In the genomic region with DNA sequence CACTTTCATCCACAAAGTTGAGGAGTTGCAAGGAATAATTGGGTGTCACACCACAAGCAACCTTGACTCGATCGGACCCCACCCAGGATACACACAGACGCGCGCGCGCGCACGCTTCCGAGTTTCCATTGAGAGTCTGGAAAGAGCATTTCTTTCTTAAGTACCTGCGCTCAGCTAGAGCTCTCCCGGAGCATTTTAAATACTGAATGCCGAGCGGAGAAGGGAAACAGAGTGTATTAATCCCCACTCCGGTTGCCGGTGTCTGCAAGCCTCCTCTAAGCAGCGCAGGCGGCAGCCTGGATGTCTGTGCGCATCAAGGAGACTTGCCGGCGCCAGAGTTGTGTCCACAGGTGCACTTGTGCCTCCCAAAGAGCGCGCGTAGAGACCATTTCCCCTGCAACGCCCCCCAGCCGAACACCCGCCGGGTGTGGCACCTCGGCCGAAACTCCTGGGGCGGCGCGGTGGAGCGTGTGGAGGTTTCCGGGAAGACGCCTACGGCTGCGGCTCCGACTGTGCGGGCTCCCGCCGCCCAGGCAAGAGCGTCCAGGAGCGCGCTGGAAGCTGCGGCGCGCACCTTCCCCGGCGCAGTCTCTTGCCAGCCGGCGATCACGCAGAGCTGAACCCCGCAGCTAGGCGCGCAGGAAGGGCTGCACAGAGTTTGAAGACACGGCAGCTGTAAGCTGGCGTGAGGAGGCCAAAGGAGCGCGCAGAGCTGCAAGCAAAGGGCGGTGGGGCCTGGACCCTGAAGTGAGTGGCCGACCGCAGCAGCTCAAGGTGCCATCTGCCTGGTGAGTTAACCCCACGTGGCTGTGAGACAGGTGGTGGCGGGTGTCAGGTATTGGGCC, we compare ENCODE assay signal across 8 cellular contexts. TPM values are rescaled to one million over a fixed set of nuclear protein-coding genes. Genes with fewer than 3 reads are reported as not detected.
A peak's percentile ranks its signal among the peaks of the same experiment; 100 is the strongest.
DNase-seq lines count a peak whose midpoint lies in the region; ATAC-seq and TF ChIP-seq lines count a peak whose summit lies in the region.
"Had no signal": no experiment of that assay in that cellular context is flagged by ENCODE, and none has a peak within 500 bp of the region (broad histone marks: within the 10 kb centered on the region; RNA-seq: fewer than 3 reads in every experiment).

No MANE protein-coding gene starts in this region.

- H3K9me3 ChIP-seq in hepatocyte (ENCODE audit: low read depth), result no peaks in the 10 kb centered on the region
- H3K9me3 ChIP-seq in skeletal muscle satellite cell (replicated peaks; ENCODE audit: low read length), result no peaks in the 10 kb centered on the region

- peaks cover 28% of the 10 kb centered on the region for H3K4me1 ChIP-seq in hepatocyte (ENCODE audit: insufficient read depth)
- peaks cover 33% of the 10 kb centered on the region for H3K4me1 ChIP-seq in skeletal muscle satellite cell (ENCODE audit: control insufficient read depth, insufficient read depth, low read length)

- H4K20me1 ChIP-seq in hepatocyte (ENCODE audit: insufficient read depth, poor library complexity, severe bottlenecking), result no peaks in the 10 kb centered on the region

- peak overlapping the region; percentile 79 for H3K4me2 ChIP-seq in hepatocyte
- H3K4me2 ChIP-seq in skeletal muscle satellite cell (ENCODE audit: low read length), result peak overlapping the region; percentile 77

- DNase-seq in HuH-7.5 (ENCODE audit: low spot score) (peak; percentile 40), NCI-H774 (lab: John Stamatoyannopoulos, UW) (peak; percentile 45), hepatocyte (ENCODE audit: low spot score) (peak; percentile 27), dedifferentiated amniotic fluid mesenchymal stem cell (ENCODE audit: extremely low spot score) (no peak)
- no peak for DNase-seq in stimulated activated naive CD8-positive, alpha-beta T cell treated with anti-CD3 and anti-CD28 coated beads, Interleukin-15, Interleukin-2, amounts not matched to agents 100 U/mL and 50 U/mL, for 24 hours
- DNase-seq: natural killer cell had no signal

- H3K9ac ChIP-seq in skeletal muscle satellite cell (ENCODE audit: low read depth, low read length), result no peak overlapping the region

- H2AFZ ChIP-seq in hepatocyte, result no peak overlapping the region

- H3K27me3 ChIP-seq in hepatocyte (peaks cover 100% of the 10 kb centered on the region), skeletal muscle satellite cell (ENCODE audit: control insufficient read depth, insufficient read depth, low read length) (peaks cover 99% of the 10 kb centered on the region)

- ATAC-seq in stimulated activated naive CD8-positive, alpha-beta T cell treated with anti-CD3 and anti-CD28 coated beads, Interleukin-15, Interleukin-2, amounts not matched to agents 100 U/mL and 50 U/mL, for 24 hours, result no peak
- no peak for ATAC-seq in HG02759 (IDR thresholded peaks at IDR 0.05; ENCODE audit: unreplicated experiment)
- ATAC-seq: natural killer cell had no signal

- H3K36me3 ChIP-seq in hepatocyte (replicated peaks; ENCODE audit: insufficient read depth, low read depth) (no peaks in the 10 kb centered on the region), skeletal muscle satellite cell (ENCODE audit: insufficient read depth, low read length) (no peaks in the 10 kb centered on the region)

- 2% methylated on average over 64 of the region's 65 CpGs for WGBS in hepatocyte (ENCODE audit: low lambda C conversion rate, missing lambda C conversion rate)

- H3K4me3 ChIP-seq in hepatocyte, result no peak overlapping the region
- H3K4me3 ChIP-seq in skeletal muscle satellite cell (ENCODE audit: low read length), result peak overlapping the region; percentile 64

- no peaks in the 10 kb centered on the region for H3K79me2 ChIP-seq in hepatocyte

- TF ChIP-seq CTCF in hepatocyte (IDR thresholded peaks at IDR 0.05; ENCODE audit: poor library complexity), result no peak

- no peak overlapping the region for H3K27ac ChIP-seq in hepatocyte

- no peaks in the 10 kb centered on the region for H3K9me2 ChIP-seq in hepatocyte (replicated peaks; ENCODE audit: insufficient read depth)

RNA-seq across cellular contexts. Expression of a gene that starts 1.1 kb away (rescaled TPM):
- not detected in 2 replicates for total RNA-seq in hepatocyte
- polyA plus RNA-seq in hepatocyte, result 0.13 and 0.19 TPM in 2 replicates
- not detected in 2 replicates for total RNA-seq in skeletal muscle satellite cell (2012; rRNA removed)
- total RNA-seq: natural killer cell had no signal

Comparison
In these comparisons a context has a peak if more than half of its experiments do, and no peak if none do; other contexts are left out.
1. DNase-seq: peak in HuH-7.5 (single experiment), NCI-H774 (single experiment) and hepatocyte (single experiment); none in stimulated activated naive CD8-positive, alpha-beta T cell treated with anti-CD3 and anti-CD28 coated beads, Interleukin-15, Interleukin-2, amounts not matched to agents 100 U/mL and 50 U/mL, for 24 hours (single experiment) and dedifferentiated amniotic fluid mesenchymal stem cell (single experiment).